In the genomic region with DNA sequence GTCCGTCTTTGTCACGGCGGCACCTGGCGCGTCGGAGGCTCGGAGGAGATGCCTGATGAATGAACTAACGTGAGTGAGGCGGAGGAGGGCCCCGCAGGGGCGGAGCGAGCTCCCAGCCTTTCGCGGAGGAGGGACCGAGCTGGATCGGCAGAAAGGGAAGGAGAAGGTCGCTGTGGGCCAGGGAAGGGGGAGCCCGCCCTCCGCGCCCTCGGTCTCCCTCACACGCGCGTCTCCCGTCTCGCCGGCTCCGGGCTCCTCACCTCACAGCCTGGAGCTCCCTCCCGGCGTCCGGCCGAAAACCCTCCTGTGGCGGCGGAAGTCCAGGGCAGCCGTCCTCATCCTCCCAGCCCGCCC, we compare ENCODE assay signal across 8 cellular contexts. TPM values are rescaled to one million over a fixed set of nuclear protein-coding genes. Genes with fewer than 3 reads are reported as not detected.
DNase-seq lines count a peak whose midpoint lies in the region; ATAC-seq and TF ChIP-seq lines count a peak whose summit lies in the region.

No MANE protein-coding gene starts in this region.

- H3K27ac Mint-ChIP-seq in activated T-cell treated with anti-CD3 and anti-CD28 coated beads, Interleukin-2, amount 50 U/mL, for 24 hours: peak overlapping the region; percentile 88
- peak overlapping the region; percentile 83 for H3K27ac Mint-ChIP-seq in stimulated activated memory B cell treated with anti-CD40 and anti-IgM and Interleukin-4, amounts not matched to agents 10 μg/mL and 1 μg/mL and 100 μg/mL, for 72 hours

- H4K20me1 ChIP-seq in OCI-LY3 (ENCODE audit: insufficient read depth, low read length): peaks cover 8% of the 10 kb centered on the region

- peak overlapping the region; percentile 96 for H3K9ac ChIP-seq in OCI-LY3 (ENCODE audit: low read length)

- H3K4me1 ChIP-seq in OCI-LY3 (ENCODE audit: low read length) (peaks cover 24% of the 10 kb centered on the region), esophagus (ENCODE audit: control insufficient read depth in 2 of 2, insufficient read depth in 2 of 2, low read length in 1 of 2) (peaks cover 0 to 15% of the 10 kb centered on the region in 2 donors), muscle layer of duodenum (ENCODE audit: control insufficient read depth in 1 of 2, insufficient read depth in 2 of 2, low read length in 2 of 2) (peaks cover 0 to 25% of the 10 kb centered on the region in 2 donors)

- peaks cover 53% of the 10 kb centered on the region for H3K36me3 Mint-ChIP-seq in activated T-cell treated with anti-CD3 and anti-CD28 coated beads, Interleukin-2, amount 50 U/mL, for 24 hours (ENCODE audit: low read depth)
- H3K36me3 Mint-ChIP-seq in stimulated activated memory B cell treated with anti-CD40 and anti-IgM and Interleukin-4, amounts not matched to agents 10 μg/mL and 1 μg/mL and 100 μg/mL, for 72 hours: peaks cover 42% of the 10 kb centered on the region

- peak overlapping the region; percentile 83 for H3K4me3 Mint-ChIP-seq in activated T-cell treated with anti-CD3 and anti-CD28 coated beads, Interleukin-2, amount 50 U/mL, for 24 hours
- peak overlapping the region; percentile 97 for H3K4me3 Mint-ChIP-seq in stimulated activated memory B cell treated with anti-CD40 and anti-IgM and Interleukin-4, amounts not matched to agents 10 μg/mL and 1 μg/mL and 100 μg/mL, for 72 hours

- H3K27ac ChIP-seq in OCI-LY3 (ENCODE audit: low read length) (peak overlapping the region; percentile 70), esophagus (ENCODE audit: low read depth in 2 of 2, low read length in 1 of 2) (peak overlapping the region; percentile 82 to 88), muscle layer of duodenum (ENCODE audit: low read length) (no peak overlapping the region)

- peaks cover 62% of the 10 kb centered on the region for H3K36me3 ChIP-seq in OCI-LY3 (replicated peaks; ENCODE audit: low read depth, low read length)
- peaks cover 2 to 3% of the 10 kb centered on the region in 2 donors for H3K36me3 ChIP-seq in esophagus (ENCODE audit: control insufficient read depth in 2 of 2, insufficient read depth in 2 of 2, low read length in 1 of 2)
- H3K36me3 ChIP-seq in muscle layer of duodenum (ENCODE audit: control insufficient read depth in 1 of 2, insufficient read depth in 2 of 2, low read length in 2 of 2): peaks cover 11 to 25% of the 10 kb centered on the region in 2 donors

- H3K9me3 ChIP-seq in OCI-LY3 (ENCODE audit: insufficient read depth, low read length) (no peaks in the 10 kb centered on the region), esophagus (ENCODE audit: control insufficient read depth in 2 of 2, insufficient read depth in 1 of 2, low read depth in 1 of 2, low read length in 1 of 2) (no peaks in the 10 kb centered on the region), muscle layer of duodenum (ENCODE audit: control insufficient read depth in 1 of 2, low read length in 2 of 2) (no peaks in the 10 kb centered on the region)

- H3K27me3 ChIP-seq in OCI-LY3 (ENCODE audit: low read depth, low read length) (no peaks in the 10 kb centered on the region), esophagus (ENCODE audit: control insufficient read depth in 1 of 2, insufficient read depth in 2 of 2, low read length in 2 of 2) (no peaks in the 10 kb centered on the region), muscle layer of duodenum (ENCODE audit: low read depth, low read length) (no peaks in the 10 kb centered on the region)

- 0% methylated on average over 18 to 36 of the region's 36 CpGs for WGBS in esophagus, 2 donors

- peaks cover 70% of the 10 kb centered on the region for H3K79me2 ChIP-seq in OCI-LY3 (ENCODE audit: low read length)

- peak overlapping the region; percentile 91 for H3K4me2 ChIP-seq in OCI-LY3 (ENCODE audit: low read length)

- H3K4me3 ChIP-seq in OCI-LY3 (ENCODE audit: low read length): peak overlapping the region; percentile 79
- H3K4me3 ChIP-seq in esophagus (ENCODE audit: low read depth in 1 of 2, low read length in 2 of 2): peak overlapping the region; percentile 86 to 90
- peak overlapping the region; percentile 59 to 79 for H3K4me3 ChIP-seq in muscle layer of duodenum (ENCODE audit: low read depth in 1 of 2, low read length in 2 of 2)

- peaks cover 54% of the 10 kb centered on the region for H3K4me1 Mint-ChIP-seq in activated T-cell treated with anti-CD3 and anti-CD28 coated beads, Interleukin-2, amount 50 U/mL, for 24 hours (ENCODE audit: low read depth)
- peaks cover 37% of the 10 kb centered on the region for H3K4me1 Mint-ChIP-seq in stimulated activated memory B cell treated with anti-CD40 and anti-IgM and Interleukin-4, amounts not matched to agents 10 μg/mL and 1 μg/mL and 100 μg/mL, for 72 hours

- ATAC-seq in GM19468 (IDR thresholded peaks at IDR 0.05; ENCODE audit: extremely low read depth, unreplicated experiment): peak; percentile 15
- ATAC-seq in stimulated activated memory B cell treated with anti-CD40 and anti-IgM and Interleukin-4, amounts not matched to agents 10 μg/mL and 1 μg/mL and 100 μg/mL, for 72 hours: peak; percentile 72

- no peaks in the 10 kb centered on the region for H3K27me3 Mint-ChIP-seq in activated T-cell treated with anti-CD3 and anti-CD28 coated beads, Interleukin-2, amount 50 U/mL, for 24 hours
- no peaks in the 10 kb centered on the region for H3K27me3 Mint-ChIP-seq in stimulated activated memory B cell treated with anti-CD40 and anti-IgM and Interleukin-4, amounts not matched to agents 10 μg/mL and 1 μg/mL and 100 μg/mL, for 72 hours

- H2AFZ ChIP-seq in OCI-LY3 (ENCODE audit: low read depth, low read length): no peak overlapping the region

- no peaks in the 10 kb centered on the region for H3K9me3 Mint-ChIP-seq in activated T-cell treated with anti-CD3 and anti-CD28 coated beads, Interleukin-2, amount 50 U/mL, for 24 hours
- H3K9me3 Mint-ChIP-seq in stimulated activated memory B cell treated with anti-CD40 and anti-IgM and Interleukin-4, amounts not matched to agents 10 μg/mL and 1 μg/mL and 100 μg/mL, for 72 hours: no peaks in the 10 kb centered on the region

- DNase-seq in COLO829 (ENCODE audit: low spot score): peak; percentile 89
- peak; percentile 92 for DNase-seq in HK-2 (ENCODE audit: unreplicated experiment)
- peak; percentile 83 for DNase-seq in activated T-cell treated with anti-CD3 and anti-CD28 coated beads, Interleukin-2, amount 50 U/mL, for 24 hours

- TF ChIP-seq CTCF in OCI-LY3 (IDR thresholded peaks at IDR 0.05; ENCODE audit: low read depth, low read length): no peak

RNA-seq across cellular contexts. Expression of gene ZNF496, which starts 0.5 kb away (rescaled TPM):
- polyA plus RNA-seq in esophagus: 1 to 10 TPM; 3.7 to 3.8 TPM
